In the genomic region with DNA sequence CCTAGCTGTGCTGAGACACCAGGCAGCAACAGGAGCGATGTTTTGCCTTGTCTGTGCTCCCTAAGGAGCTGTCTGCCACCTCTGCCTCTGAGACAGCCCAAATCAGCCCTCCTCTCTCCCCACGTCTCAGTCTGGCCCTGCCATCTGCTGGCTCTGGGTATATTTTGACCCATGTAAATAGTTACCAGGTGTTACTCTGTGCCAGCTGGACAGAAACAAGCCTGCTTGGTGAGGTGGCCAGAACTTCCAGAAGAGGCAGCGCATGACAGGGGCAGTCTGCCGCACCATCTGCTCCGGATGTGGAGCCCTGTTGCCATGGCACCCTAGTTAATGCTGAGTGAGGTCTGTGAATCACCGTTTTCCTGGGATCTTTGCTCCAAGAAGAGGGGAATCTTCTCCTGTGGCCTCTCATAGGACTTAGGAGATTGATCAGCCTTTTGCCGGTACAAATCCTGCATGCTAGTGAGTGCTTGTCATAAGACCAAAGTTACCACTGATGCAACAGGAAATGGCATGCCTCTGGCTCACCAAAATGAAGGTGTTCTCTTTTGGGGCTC, we compare ENCODE assay signal across 8 cellular contexts. TPM values are rescaled to one million over a fixed set of nuclear protein-coding genes. Genes with fewer than 3 reads are reported as not detected.
A peak's percentile ranks its signal among the peaks of the same experiment; 100 is the strongest.
DNase-seq lines count a peak whose midpoint lies in the region; ATAC-seq and TF ChIP-seq lines count a peak whose summit lies in the region.

No MANE protein-coding gene starts in this region.

- ATAC-seq in CD4-positive, alpha-beta T cell (ENCODE audit: poor library complexity) = peak; percentile 18
- ATAC-seq in HG03469 (IDR thresholded peaks at IDR 0.05; ENCODE audit: unreplicated experiment) = no peak
- ATAC-seq in HG03108 (IDR thresholded peaks at IDR 0.05; ENCODE audit: unreplicated experiment) = no peak

- CTCF ChIA-PET in CD4-positive, alpha-beta T cell (lab: Charles Lee) = interaction anchor here (1.3 to 1.6 kb wide), 2 partner anchors 9 to 53 kb away, joined by 4 to 5 read pairs; partner anchors contain the start of gene CFAP58

- peak overlapping the region in 2 of 4 donors; percentile 1 to 8 for H3K4me3 ChIP-seq in esophagus muscularis mucosa

- H3K36me3 Mint-ChIP-seq in CD4-positive, alpha-beta T cell (ENCODE audit: low read depth) = peaks cover 3% of the 10 kb centered on the region

- POLR2A ChIA-PET in CD4-positive, alpha-beta T cell (lab: Charles Lee) = interaction anchor here (0.9 kb wide), 1 partner anchor 37 kb away, joined by 3 read pairs; the partner anchor contains the start of gene ITPRIP

- no peaks in the 10 kb centered on the region for H3K27me3 ChIP-seq in CD4-positive, alpha-beta T cell (ENCODE audit: control insufficient read depth, insufficient read depth, low read length)
- H3K27me3 ChIP-seq in esophagus muscularis mucosa = no peaks in the 10 kb centered on the region

- H3K9me3 Mint-ChIP-seq in CD4-positive, alpha-beta T cell = no peaks in the 10 kb centered on the region

- no peak for TF ChIP-seq POLR2A in esophagus muscularis mucosa (IDR thresholded peaks at IDR 0.05; ENCODE audit: low read depth)

- H3K4me1 ChIP-seq in esophagus muscularis mucosa = peaks cover 78 to 87% (median 85%) of the 10 kb centered on the region in 4 donors

- no peaks in the 10 kb centered on the region for H3K36me3 ChIP-seq in esophagus muscularis mucosa

- intact Hi-C loops in CD4-positive, alpha-beta T cell (cut with DNase I, micrococcal nuclease) = no loop called here
- intact Hi-C loops in esophagus muscularis mucosa (cut with DNase I) = no loop called here

- WGBS in esophagus muscularis mucosa = 22% methylated on average over 4 of the region's 7 CpGs

- H3K27ac ChIP-seq in CD4-positive, alpha-beta T cell (ENCODE audit: low read depth, low read length) = no peak overlapping the region
- H3K27ac ChIP-seq in esophagus muscularis mucosa (replicated peaks in 1 of 4) = peak overlapping the region; percentile 87 to 96 (median 90)

- TF ChIP-seq CTCF in CD4-positive, alpha-beta T cell (IDR thresholded peaks at IDR 0.05) = no peak
- peak in 2 of 3 experiments; percentile 8 to 28 for TF ChIP-seq CTCF in esophagus muscularis mucosa (IDR thresholded peaks at IDR 0.05)

- peaks cover 53% of the 10 kb centered on the region for H3K4me1 Mint-ChIP-seq in CD4-positive, alpha-beta T cell (ENCODE audit: low read depth)

- no peaks in the 10 kb centered on the region for H3K27me3 Mint-ChIP-seq in CD4-positive, alpha-beta T cell

- H3K9me3 ChIP-seq in CD4-positive, alpha-beta T cell (ENCODE audit: control insufficient read depth, low read length) = no peaks in the 10 kb centered on the region
- H3K9me3 ChIP-seq in esophagus muscularis mucosa = no peaks in the 10 kb centered on the region

- H3K27ac Mint-ChIP-seq in CD4-positive, alpha-beta T cell = peak overlapping the region; percentile 82

- peak overlapping the region; percentile 54 for H3K4me3 Mint-ChIP-seq in CD4-positive, alpha-beta T cell

- TF ChIP-seq EP300 in esophagus muscularis mucosa (IDR thresholded peaks at IDR 0.05) = peak; percentile 3

- DNase-seq in CD4-positive, alpha-beta T cell = no peak
- DNase-seq in M059J (ENCODE audit: low read depth) (peak; percentile 98), SW480 (ENCODE audit: low spot score) (peak; percentile 36), esophagus muscularis mucosa (ENCODE audit: extremely low spot score) (no peak), myocyte (ENCODE audit: low read depth) (peak; percentile 99)
- no peak for DNase-seq in stimulated activated CD4-positive, alpha-beta T cell treated with anti-CD3 and anti-CD28 coated beads, Interleukin-4, amount 100 ng/mL, for 24 hours

RNA-seq across cellular contexts. Expression of gene GSTO2, which starts 31.8 kb away (rescaled TPM):
- total RNA-seq in CD4-positive, alpha-beta T cell = 1 to 10 TPM in 1 of 2 experiments, under 1 TPM in 1; 0.77 to 1.2 TPM
- 0.17 and 0.20 TPM in 2 replicates for total RNA-seq in M059J (2014; rRNA removed; shearing (Covaris generic))
- total RNA-seq in esophagus muscularis mucosa = under 1 TPM; 0.42 to 0.99 (median 0.63) TPM
- not detected in 2 replicates for total RNA-seq in myocyte
- polyA plus RNA-seq in myocyte (2012) = 0.21 TPM

RNA-seq across cellular contexts. Expression of gene ITPRIP, which starts 37.5 kb away (rescaled TPM):
- 100 to 1,000 TPM; 127 to 133 TPM for total RNA-seq in CD4-positive, alpha-beta T cell
- total RNA-seq in M059J (2014; rRNA removed; shearing (Covaris generic)) = 6.0 and 9.7 TPM in 2 replicates
- 10 to 100 TPM; 18.7 to 56.0 (median 39.9) TPM for total RNA-seq in esophagus muscularis mucosa
- 4.4 and 5.2 TPM in 2 replicates for total RNA-seq in myocyte
- 11.3 TPM for polyA plus RNA-seq in myocyte (2012)

RNA-seq across cellular contexts. Expression of gene GSTO1, which starts 46.1 kb away (rescaled TPM):
- total RNA-seq in CD4-positive, alpha-beta T cell = 10 to 100 TPM; 23.9 to 26.1 TPM
- total RNA-seq in M059J (2014; rRNA removed; shearing (Covaris generic)) = 179 and 214 TPM in 2 replicates
- total RNA-seq in esophagus muscularis mucosa = 100 to 1,000 TPM; 123 to 172 (median 152) TPM
- total RNA-seq in myocyte = 53.2 and 58.7 TPM in 2 replicates
- polyA plus RNA-seq in myocyte (2012) = 97.0 TPM

RNA-seq across cellular contexts. Expression of gene CFAP58, which starts 52.8 kb away (rescaled TPM):
- total RNA-seq in CD4-positive, alpha-beta T cell = not detected
- 1.0 and 2.9 TPM in 2 replicates for total RNA-seq in M059J (2014; rRNA removed; shearing (Covaris generic))
- 1 to 10 TPM in 2 of 4 donors, under 1 TPM in 2; 0.71 to 1.6 (median 1.0) TPM for total RNA-seq in esophagus muscularis mucosa
- total RNA-seq in myocyte = 0.56 and 0.62 TPM in 2 replicates
- polyA plus RNA-seq in myocyte (2012) = 0.13 TPM

Comparison
In these comparisons a context has a peak if more than half of its experiments do, and no peak if none do; other contexts are left out.
1. DNase-seq: peak in M059J (single experiment), SW480 (single experiment) and myocyte (single experiment); none in CD4-positive, alpha-beta T cell (0 of 10), esophagus muscularis mucosa (single experiment) and stimulated activated CD4-positive, alpha-beta T cell treated with anti-CD3 and anti-CD28 coated beads, Interleukin-4, amount 100 ng/mL, for 24 hours (single experiment).